24 cellular contexts compared by ENCODE assay signal in genomic region chr15:91553455-91553854, GRCh38.
DNase-seq lines count a peak whose midpoint lies in the region; ATAC-seq and TF ChIP-seq lines count a peak whose summit lies in the region.
"Had no signal": no experiment of that assay in that cellular context is flagged by ENCODE, and none has a peak within 500 bp of the region (broad histone marks: within the 10 kb centered on the region; RNA-seq: fewer than 3 reads in every experiment).

No MANE protein-coding gene starts in this region.

- H3K9me3 ChIP-seq in left lung, result no peaks in the 10 kb centered on the region
- H3K9me3 ChIP-seq: gastroesophageal sphincter, prostate gland had no signal

- H3K27me3 ChIP-seq in left lung, result no peaks in the 10 kb centered on the region
- H3K27me3 ChIP-seq: cardiac muscle cell, gastroesophageal sphincter had no signal

- DNase-seq in NCI-H146 (lab: John Stamatoyannopoulos, UW) (peak; percentile 92), NCI-H146 treated with DMSO at 0.1 percent for 48 hours (lab: John Stamatoyannopoulos, UW; ENCODE audit: unreplicated experiment) (no peak), NCI-H1417 treated with DMSO at 0.1 percent for 48 hours (lab: John Stamatoyannopoulos, UW) (peak; percentile 95), NCI-H345 (lab: John Stamatoyannopoulos, UW) (peak; percentile 90), left lung (peak in 1 of 2 donors; percentile 44), NAMALWA (ENCODE audit: low spot score) (no peak), superior temporal gyrus (ENCODE audit: extremely low spot score) (no peak)
- DNase-seq in activated T-helper 1 cell treated with anti-CD3 and anti-CD28 coated beads, Interleukin-12 subunit alpha, Interleukin-12 subunit beta, Interleukin-2, Interleukin-4 antibody, amounts not matched to agents 30 ng/mL and 10 ng/mL and 1 ng/mL, durations not matched to agents 14 hours and 24 hours and 36 hours (ENCODE audit: low spot score), result no peak
- DNase-seq: 8988T; activated CD4-positive, alpha-beta T cell treated with anti-CD3 and anti-CD28 coated beads, Interleukin-2, amount 50 U/mL, for 1 hour; activated CD8-positive, alpha-beta memory T cell treated with anti-CD3 and anti-CD28 coated beads, Interleukin-2, amount 50 U/mL, for 4 hours; activated effector memory CD4-positive, alpha-beta T cell treated with anti-CD3 and anti-CD28 coated beads, Interleukin-2, amount 50 U/mL, for 16 hours; Calu3; mesendoderm; natural killer cell; NCI-H446 treated with DMSO at 0.1 percent for 48 hours; OCI-M1; Right ventricle myocardium superior; stimulated activated CD4-positive, alpha-beta T cell treated with anti-CD3 and anti-CD28 coated beads, Interleukin-2, amount 100 ng/mL, for 48 hours; stimulated activated naive CD8-positive, alpha-beta T cell treated with anti-CD3 and anti-CD28 coated beads, Interleukin-15, amount 100 ng/mL, for 72 hours had no signal

- no peaks in the 10 kb centered on the region for H3K36me3 Mint-ChIP-seq in activated T-helper 1 cell treated with anti-CD3 and anti-CD28 coated beads, Interleukin-12 subunit alpha, Interleukin-12 subunit beta, Interleukin-2, Interleukin-4 antibody, amounts not matched to agents 30 ng/mL and 10 ng/mL and 1 ng/mL, durations not matched to agents 14 hours and 24 hours and 36 hours (ENCODE audit: low read depth)
- H3K36me3 Mint-ChIP-seq: natural killer cell had no signal

- H3K9me3 Mint-ChIP-seq in activated T-helper 1 cell treated with anti-CD3 and anti-CD28 coated beads, Interleukin-12 subunit alpha, Interleukin-12 subunit beta, Interleukin-2, Interleukin-4 antibody, amounts not matched to agents 30 ng/mL and 10 ng/mL and 1 ng/mL, durations not matched to agents 14 hours and 24 hours and 36 hours, result no peaks in the 10 kb centered on the region
- H3K9me3 Mint-ChIP-seq: natural killer cell; stimulated activated naive CD8-positive, alpha-beta T cell treated with anti-CD3 and anti-CD28 coated beads, Interleukin-15, amount 100 ng/mL, for 72 hours had no signal

- no peak for TF ChIP-seq CTCF in left lung (IDR thresholded peaks at IDR 0.05)

- no peaks in the 10 kb centered on the region for H3K4me1 Mint-ChIP-seq in activated T-helper 1 cell treated with anti-CD3 and anti-CD28 coated beads, Interleukin-12 subunit alpha, Interleukin-12 subunit beta, Interleukin-2, Interleukin-4 antibody, amounts not matched to agents 30 ng/mL and 10 ng/mL and 1 ng/mL, durations not matched to agents 14 hours and 24 hours and 36 hours (ENCODE audit: low read depth)
- H3K4me1 Mint-ChIP-seq: natural killer cell; stimulated activated naive CD8-positive, alpha-beta T cell treated with anti-CD3 and anti-CD28 coated beads, Interleukin-15, amount 100 ng/mL, for 72 hours had no signal

- no peak overlapping the region for H3K4me3 Mint-ChIP-seq in activated T-helper 1 cell treated with anti-CD3 and anti-CD28 coated beads, Interleukin-12 subunit alpha, Interleukin-12 subunit beta, Interleukin-2, Interleukin-4 antibody, amounts not matched to agents 30 ng/mL and 10 ng/mL and 1 ng/mL, durations not matched to agents 14 hours and 24 hours and 36 hours
- H3K4me3 Mint-ChIP-seq: natural killer cell; stimulated activated naive CD8-positive, alpha-beta T cell treated with anti-CD3 and anti-CD28 coated beads, Interleukin-15, amount 100 ng/mL, for 72 hours had no signal

- no peak overlapping the region for H3K4me3 ChIP-seq in left lung
- H3K4me3 ChIP-seq: cardiac muscle cell, gastroesophageal sphincter, prostate gland had no signal

- no peak overlapping the region for H3K27ac ChIP-seq in left lung
- H3K27ac ChIP-seq: cardiac muscle cell, gastroesophageal sphincter, prostate gland had no signal

- intact Hi-C loops in left lung (cut with DNase I), result no loop called here
- intact Hi-C loops in activated T-helper 1 cell treated with anti-CD3 and anti-CD28 coated beads, Interleukin-12 subunit alpha, Interleukin-12 subunit beta, Interleukin-2, Interleukin-4 antibody, amounts not matched to agents 30 ng/mL and 10 ng/mL and 1 ng/mL, durations not matched to agents 14 hours and 24 hours and 36 hours (cut with micrococcal nuclease), result no loop called here

- no peaks in the 10 kb centered on the region for H3K36me3 ChIP-seq in left lung
- H3K36me3 ChIP-seq: cardiac muscle cell, gastroesophageal sphincter, prostate gland had no signal

- no peaks in the 10 kb centered on the region for H3K4me1 ChIP-seq in left lung
- H3K4me1 ChIP-seq: gastroesophageal sphincter, prostate gland had no signal

- no peak overlapping the region for H3K27ac Mint-ChIP-seq in activated T-helper 1 cell treated with anti-CD3 and anti-CD28 coated beads, Interleukin-12 subunit alpha, Interleukin-12 subunit beta, Interleukin-2, Interleukin-4 antibody, amounts not matched to agents 30 ng/mL and 10 ng/mL and 1 ng/mL, durations not matched to agents 14 hours and 24 hours and 36 hours
- H3K27ac Mint-ChIP-seq: natural killer cell had no signal

- H3K27me3 Mint-ChIP-seq in activated T-helper 1 cell treated with anti-CD3 and anti-CD28 coated beads, Interleukin-12 subunit alpha, Interleukin-12 subunit beta, Interleukin-2, Interleukin-4 antibody, amounts not matched to agents 30 ng/mL and 10 ng/mL and 1 ng/mL, durations not matched to agents 14 hours and 24 hours and 36 hours (ENCODE audit: insufficient read depth), result peaks cover 4% of the 10 kb centered on the region
- H3K27me3 Mint-ChIP-seq: stimulated activated naive CD8-positive, alpha-beta T cell treated with anti-CD3 and anti-CD28 coated beads, Interleukin-15, amount 100 ng/mL, for 72 hours had no signal

- peak; percentile 88 for ATAC-seq in left lung
- ATAC-seq: esophagus mucosa; gastroesophageal sphincter; natural killer cell; stimulated activated naive CD8-positive, alpha-beta T cell treated with anti-CD3 and anti-CD28 coated beads, Interleukin-15, amount 100 ng/mL, for 72 hours had no signal

Comparison
In these comparisons a context has a peak if more than half of its experiments do, and no peak if none do; other contexts are left out.
1. DNase-seq: peak in NCI-H146 (single experiment), NCI-H1417 treated with DMSO at 0.1 percent for 48 hours (single experiment) and NCI-H345 (single experiment); none in NCI-H146 treated with DMSO at 0.1 percent for 48 hours (single experiment), activated T-helper 1 cell treated with anti-CD3 and anti-CD28 coated beads, Interleukin-12 subunit alpha, Interleukin-12 subunit beta, Interleukin-2, Interleukin-4 antibody, amounts not matched to agents 30 ng/mL and 10 ng/mL and 1 ng/mL, durations not matched to agents 14 hours and 24 hours and 36 hours (single experiment), NAMALWA (single experiment) and superior temporal gyrus (single experiment).